38 cellular contexts compared by ENCODE assay signal in genomic region chr3:172840463-172840862, GRCh38.
"Had no signal": no experiment of that assay in that cellular context is flagged by ENCODE, and none has a peak within 500 bp of the region (broad histone marks: within the 10 kb centered on the region; RNA-seq: fewer than 3 reads in every experiment).

No MANE protein-coding gene starts in this region.

- H3K27ac ChIP-seq: adrenal gland, ascending aorta, body of pancreas, brain microvascular endothelial cell, breast epithelium, cardiac muscle cell had no signal

- H3K4me1 ChIP-seq: adrenal gland, ascending aorta, breast epithelium had no signal

- H3K36me3 Mint-ChIP-seq: activated naive CD4-positive, alpha-beta T cell treated with anti-CD3 and anti-CD28 coated beads, Interleukin-2, amount 10 ng/mL, durations not matched to agents 7 days and 5 days; activated naive CD4-positive, alpha-beta T cell treated with anti-CD3 and anti-CD28 coated beads, Interleukin-2, amount 50 U/mL, for 24 hours; activated naive CD4-positive, alpha-beta T cell treated with anti-CD3 and anti-CD28 coated beads, Interleukin-2, amount 50 U/mL, for 72 hours; activated naive CD8-positive, alpha-beta T cell; activated naive CD8-positive, alpha-beta T cell treated with anti-CD3 and anti-CD28 coated beads for 36 hours; activated naive CD8-positive, alpha-beta T cell treated with anti-CD3 and anti-CD28 coated beads, Interleukin-2, amount 10 ng/mL, durations not matched to agents 7 days and 5 days; brain had no signal

- H3K27me3 ChIP-seq: adrenal gland, ascending aorta, body of pancreas, brain microvascular endothelial cell, breast epithelium, cardiac muscle cell had no signal

- H3K27me3 Mint-ChIP-seq: activated naive CD8-positive, alpha-beta T cell treated with anti-CD3 and anti-CD28 coated beads for 36 hours; activated naive CD8-positive, alpha-beta T cell treated with anti-CD3 and anti-CD28 coated beads, Interleukin-2, amount 10 ng/mL, durations not matched to agents 7 days and 5 days had no signal

- DNase-seq: activated effector memory CD4-positive, alpha-beta T cell treated with anti-CD3 and anti-CD28 coated beads, Interleukin-2, amount 50 U/mL, for 16 hours; activated effector memory CD4-positive, alpha-beta T cell treated with Interleukin-2 at 50 U/mL for 16 hours; activated gamma-delta T cell; activated gamma-delta T cell treated with Interleukin-2 at 50 U/mL for 16 hours; activated naive CD4-positive, alpha-beta T cell; activated naive CD4-positive, alpha-beta T cell treated with anti-CD3 and anti-CD28 coated beads for 36 hours; activated naive CD4-positive, alpha-beta T cell treated with anti-CD3 and anti-CD28 coated beads, Interleukin-2, amount 10 ng/mL, durations not matched to agents 7 days and 5 days; activated naive CD4-positive, alpha-beta T cell treated with anti-CD3 and anti-CD28 coated beads, Interleukin-2, amount 50 U/mL, for 16 hours; activated naive CD4-positive, alpha-beta T cell treated with Interleukin-2 at 50 U/mL for 16 hours; activated naive CD8-positive, alpha-beta T cell treated with anti-CD3 and anti-CD28 coated beads for 36 hours; activated naive CD8-positive, alpha-beta T cell treated with anti-CD3 and anti-CD28 coated beads, Interleukin-2, amount 10 ng/mL, durations not matched to agents 7 days and 5 days; activated naive CD8-positive, alpha-beta T cell treated with anti-CD3 and anti-CD28 coated beads, Interleukin-2, amount 50 U/mL, for 24 hours; activated T-cell treated with anti-CD3 and anti-CD28 coated beads for 4 hours; activated T-cell treated with anti-CD3 and anti-CD28 coated beads, Interleukin-2, amount 50 U/mL, for 1 hour; activated T-cell treated with anti-CD3 and anti-CD28 coated beads, Interleukin-2, amount 50 U/mL, for 24 hours; activated T-cell treated with anti-CD3 and anti-CD28 coated beads, Interleukin-2, amount 50 U/mL, for 4 hours; activated T-cell treated with anti-CD3 and anti-CD28 coated beads, Interleukin-2, amount 50 U/mL, for 48 hours; adrenal gland; amniotic stem cell; amygdala; anterior cingulate cortex; aorta; body of pancreas; brain microvascular endothelial cell; cerebellar nuclear complex had no signal

- H3K9me3 ChIP-seq: adrenal gland, ascending aorta, body of pancreas, breast epithelium had no signal

- H3K9me3 Mint-ChIP-seq: activated naive CD4-positive, alpha-beta T cell treated with anti-CD3 and anti-CD28 coated beads for 36 hours; activated naive CD4-positive, alpha-beta T cell treated with anti-CD3 and anti-CD28 coated beads, Interleukin-2, amount 10 ng/mL, durations not matched to agents 7 days and 5 days; activated naive CD4-positive, alpha-beta T cell treated with anti-CD3 and anti-CD28 coated beads, Interleukin-2, amount 50 U/mL, for 24 hours; activated naive CD8-positive, alpha-beta T cell treated with anti-CD3 and anti-CD28 coated beads for 36 hours; activated naive CD8-positive, alpha-beta T cell treated with anti-CD3 and anti-CD28 coated beads, Interleukin-2, amount 10 ng/mL, durations not matched to agents 7 days and 5 days; activated naive CD8-positive, alpha-beta T cell treated with anti-CD3 and anti-CD28 coated beads, Interleukin-2, amount 50 U/mL, for 24 hours; activated T-cell treated with anti-CD3 and anti-CD28 coated beads, Interleukin-2, amount 50 U/mL, for 24 hours; activated T-cell treated with anti-CD3 and anti-CD28 coated beads, Interleukin-2, amount 50 U/mL, for 4 hours; activated T-helper 1 cell treated with anti-CD3 and anti-CD28 coated beads, Interleukin-12 subunit alpha, Interleukin-12 subunit beta, Interleukin-2, Interleukin-4 antibody, amounts not matched to agents 30 ng/mL and 10 ng/mL and 1 ng/mL, durations not matched to agents 14 hours and 24 hours and 36 hours; activated T-helper 17 cell treated with anti-CD3 and anti-CD28 coated beads, Interleukin-2, amount 50 U/mL, for 72 hours; activated T-helper 2 cell treated with anti-CD3 and anti-CD28 coated beads, Interferon-gamma antibody, Interleukin-2, Interleukin-4, amounts not matched to agents 10 μg/mL and 5 μg/mL and 100 μg/mL, durations not matched to agents 14 hours and 24 hours and 36 hours; brain; central memory CD8-positive, alpha-beta T cell had no signal

- H3K27ac Mint-ChIP-seq: activated naive CD4-positive, alpha-beta T cell treated with anti-CD3 and anti-CD28 coated beads for 36 hours; activated naive CD4-positive, alpha-beta T cell treated with anti-CD3 and anti-CD28 coated beads, Interleukin-2, amount 10 ng/mL, durations not matched to agents 7 days and 5 days; activated naive CD4-positive, alpha-beta T cell treated with anti-CD3 and anti-CD28 coated beads, Interleukin-2, amount 50 U/mL, for 24 hours; activated naive CD4-positive, alpha-beta T cell treated with anti-CD3 and anti-CD28 coated beads, Interleukin-2, amount 50 U/mL, for 72 hours; activated naive CD8-positive, alpha-beta T cell; activated naive CD8-positive, alpha-beta T cell treated with anti-CD3 and anti-CD28 coated beads for 36 hours; activated naive CD8-positive, alpha-beta T cell treated with anti-CD3 and anti-CD28 coated beads, Interleukin-2, amount 10 ng/mL, durations not matched to agents 7 days and 5 days; activated naive CD8-positive, alpha-beta T cell treated with anti-CD3 and anti-CD28 coated beads, Interleukin-2, amount 50 U/mL, for 24 hours; activated T-cell treated with anti-CD3 and anti-CD28 coated beads, Interleukin-2, amount 50 U/mL, for 24 hours; activated T-helper 1 cell treated with anti-CD3 and anti-CD28 coated beads, Interleukin-12 subunit alpha, Interleukin-12 subunit beta, Interleukin-2, Interleukin-4 antibody, amounts not matched to agents 30 ng/mL and 10 ng/mL and 1 ng/mL, durations not matched to agents 14 hours and 24 hours and 36 hours; activated T-helper 17 cell treated with anti-CD3 and anti-CD28 coated beads, Interleukin-2, amount 50 U/mL, for 72 hours; activated T-helper 2 cell treated with anti-CD3 and anti-CD28 coated beads, Interferon-gamma antibody, Interleukin-2, Interleukin-4, amounts not matched to agents 10 μg/mL and 5 μg/mL and 100 μg/mL, durations not matched to agents 14 hours and 24 hours and 36 hours; brain had no signal

- H3K4me3 ChIP-seq: adrenal gland, ascending aorta, body of pancreas, breast epithelium, cardiac muscle cell had no signal

- H3K36me3 ChIP-seq: adrenal gland, ascending aorta, brain microvascular endothelial cell, breast epithelium, cardiac muscle cell had no signal

- ATAC-seq: activated naive CD4-positive, alpha-beta T cell treated with anti-CD3 and anti-CD28 coated beads, Interleukin-2, amount 50 U/mL, for 72 hours; activated naive CD8-positive, alpha-beta T cell treated with anti-CD3 and anti-CD28 coated beads, Interleukin-2, amount 50 U/mL, for 24 hours; activated T-cell treated with anti-CD3 and anti-CD28 coated beads, Interleukin-2, amount 50 U/mL, for 4 hours; activated T-helper 17 cell treated with anti-CD3 and anti-CD28 coated beads, Interleukin-2, amount 50 U/mL, for 72 hours; body of pancreas had no signal

- H3K4me1 Mint-ChIP-seq: activated naive CD4-positive, alpha-beta T cell treated with anti-CD3 and anti-CD28 coated beads, Interleukin-2, amount 10 ng/mL, durations not matched to agents 7 days and 5 days; activated naive CD4-positive, alpha-beta T cell treated with anti-CD3 and anti-CD28 coated beads, Interleukin-2, amount 50 U/mL, for 24 hours; activated naive CD8-positive, alpha-beta T cell treated with anti-CD3 and anti-CD28 coated beads for 36 hours; activated naive CD8-positive, alpha-beta T cell treated with anti-CD3 and anti-CD28 coated beads, Interleukin-2, amount 10 ng/mL, durations not matched to agents 7 days and 5 days; activated naive CD8-positive, alpha-beta T cell treated with anti-CD3 and anti-CD28 coated beads, Interleukin-2, amount 50 U/mL, for 24 hours; activated T-helper 17 cell treated with anti-CD3 and anti-CD28 coated beads, Interleukin-2, amount 50 U/mL, for 72 hours; brain; central memory CD8-positive, alpha-beta T cell had no signal

- H3K4me3 Mint-ChIP-seq: activated naive CD4-positive, alpha-beta T cell treated with anti-CD3 and anti-CD28 coated beads for 36 hours; activated naive CD4-positive, alpha-beta T cell treated with anti-CD3 and anti-CD28 coated beads, Interleukin-2, amount 10 ng/mL, durations not matched to agents 7 days and 5 days; activated naive CD4-positive, alpha-beta T cell treated with anti-CD3 and anti-CD28 coated beads, Interleukin-2, amount 50 U/mL, for 24 hours; activated naive CD8-positive, alpha-beta T cell; activated naive CD8-positive, alpha-beta T cell treated with anti-CD3 and anti-CD28 coated beads for 36 hours; activated naive CD8-positive, alpha-beta T cell treated with anti-CD3 and anti-CD28 coated beads, Interleukin-2, amount 10 ng/mL, durations not matched to agents 7 days and 5 days; activated naive CD8-positive, alpha-beta T cell treated with anti-CD3 and anti-CD28 coated beads, Interleukin-2, amount 50 U/mL, for 24 hours; activated T-cell treated with anti-CD3 and anti-CD28 coated beads, Interleukin-2, amount 50 U/mL, for 24 hours; activated T-cell treated with anti-CD3 and anti-CD28 coated beads, Interleukin-2, amount 50 U/mL, for 4 hours; activated T-helper 1 cell treated with anti-CD3 and anti-CD28 coated beads, Interleukin-12 subunit alpha, Interleukin-12 subunit beta, Interleukin-2, Interleukin-4 antibody, amounts not matched to agents 30 ng/mL and 10 ng/mL and 1 ng/mL, durations not matched to agents 14 hours and 24 hours and 36 hours; activated T-helper 17 cell treated with anti-CD3 and anti-CD28 coated beads, Interleukin-2, amount 50 U/mL, for 72 hours; brain; central memory CD8-positive, alpha-beta T cell had no signal

- FAIRE-seq: astrocyte, bronchial epithelial cell had no signal
